ENCODE assay signal across 10 cellular contexts in the genomic region with DNA sequence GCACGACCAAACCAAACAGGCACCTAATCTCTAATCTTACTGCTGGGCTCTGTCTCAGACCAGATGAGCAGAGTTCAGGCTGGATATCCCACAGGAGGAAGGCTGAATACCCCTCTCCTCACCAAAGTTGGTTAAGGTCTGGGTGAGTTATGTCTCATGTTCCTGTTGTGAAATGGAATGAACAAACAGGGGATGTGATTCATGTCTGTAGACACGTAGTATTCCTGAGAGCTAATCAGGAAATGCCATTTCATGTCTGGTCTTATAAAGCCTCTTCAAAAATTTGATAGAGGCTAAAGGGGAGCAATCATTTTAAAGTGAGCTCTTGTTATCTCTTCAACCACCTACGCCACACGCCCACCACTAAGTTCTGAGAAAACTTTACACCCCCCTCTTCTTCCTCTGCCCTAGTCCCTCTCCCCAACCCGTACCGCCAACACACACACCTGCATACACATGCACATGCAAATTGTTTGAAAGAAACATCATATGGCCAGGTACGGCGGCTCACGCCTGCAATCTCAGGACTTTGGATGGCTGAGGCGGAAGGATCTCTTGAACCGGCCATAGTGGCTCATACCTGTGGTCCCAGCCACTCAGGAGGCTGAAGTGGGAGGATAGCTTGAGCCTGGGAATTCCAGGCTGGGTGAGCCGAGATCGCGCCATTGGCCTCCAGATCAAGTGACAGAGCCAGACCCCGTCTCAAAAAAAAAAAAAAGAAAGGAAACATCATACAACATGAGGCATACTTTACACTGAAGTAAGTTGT.
A peak's percentile ranks its signal among the peaks of the same experiment; 100 is the strongest.
DNase-seq lines count a peak whose midpoint lies in the region; ATAC-seq and TF ChIP-seq lines count a peak whose summit lies in the region.
"Had no signal": no experiment of that assay in that cellular context is flagged by ENCODE, and none has a peak within 500 bp of the region (broad histone marks: within the 10 kb centered on the region; RNA-seq: fewer than 3 reads in every experiment).

No MANE protein-coding gene starts in this region.

- H3K27me3 Mint-ChIP-seq in CD8-positive, alpha-beta memory T cell, result peaks cover 10 to 42% of the 10 kb centered on the region in 2 donors

- H3K4me3 ChIP-seq in PC-9 (peak overlapping the region; percentile 51), H7 (ENCODE audit: insufficient read depth, low read depth, low read length) (no peak overlapping the region)
- no peak overlapping the region for H3K4me3 ChIP-seq in CD8-positive, alpha-beta memory T cell (ENCODE audit: low read length)

- H3K27ac ChIP-seq in PC-9, result peak overlapping the region; percentile 97
- H3K27ac ChIP-seq in CD8-positive, alpha-beta memory T cell (ENCODE audit: low read depth, low read length), result no peak overlapping the region

- H3K27me3 ChIP-seq in PC-9 (ENCODE audit: insufficient read depth, low read depth) (no peaks in the 10 kb centered on the region), H7 (ENCODE audit: control insufficient read depth, insufficient read depth, low read length) (no peaks in the 10 kb centered on the region)
- H3K27me3 ChIP-seq in CD8-positive, alpha-beta memory T cell (ENCODE audit: insufficient read depth, low read length, poor library complexity, severe bottlenecking), result peaks cover 7% of the 10 kb centered on the region

- H3K36me3 ChIP-seq in PC-9 (ENCODE audit: low read depth), result no peaks in the 10 kb centered on the region
- no peaks in the 10 kb centered on the region for H3K36me3 ChIP-seq in H7 (replicated peaks; ENCODE audit: control insufficient read depth, insufficient read depth, low read length)
- H3K36me3 ChIP-seq in CD8-positive, alpha-beta memory T cell (ENCODE audit: insufficient read depth, low read length), result no peaks in the 10 kb centered on the region

- DNase-seq in GM03348 (ENCODE audit: low spot score), result peak; percentile 81
- peak; percentile 74 to 99 for DNase-seq in PC-9
- DNase-seq in erythroblast (lab: John Stamatoyannopoulos, UW), result peak; percentile 48 to 60
- DNase-seq in pulmonary artery endothelial cell (ENCODE audit: low read depth, low spot score), result peak; percentile 98
- no peak for DNase-seq in H7
- no peak for DNase-seq in AML-193 (lab: John Stamatoyannopoulos, UW)
- DNase-seq in CD8-positive, alpha-beta memory T cell, result no peak
- DNase-seq: effector CD8-positive, alpha-beta T cell had no signal

- peaks cover 55% of the 10 kb centered on the region for H3F3A ChIP-seq in PC-9 (ENCODE audit: insufficient read depth, low read depth)

- no peaks in the 10 kb centered on the region for H3K4me1 Mint-ChIP-seq in CD8-positive, alpha-beta memory T cell

- no peaks in the 10 kb centered on the region for H3K9me2 ChIP-seq in PC-9 (ENCODE audit: insufficient read depth)

- no peaks in the 10 kb centered on the region for H3K36me3 Mint-ChIP-seq in CD8-positive, alpha-beta memory T cell

- peaks cover 11% of the 10 kb centered on the region; the same call in 1 of the 2 replicates for H3K79me2 ChIP-seq in PC-9 (ENCODE audit: low read depth)

- H4K20me1 ChIP-seq in PC-9 (ENCODE audit: insufficient read depth), result no peaks in the 10 kb centered on the region

- BruUV-seq in PC-9 (replicated peaks; lab: Mats Ljungman, UMichigan), result TSS peak; percentile 64

- peak overlapping the region; percentile 78 for H3K4me2 ChIP-seq in PC-9

- H3K9me3 Mint-ChIP-seq in CD8-positive, alpha-beta memory T cell, result peaks cover 0 to 2% (median 0%) of the 10 kb centered on the region in 5 donors

- POLR2A ChIA-PET in PC-9 (lab: Charles Lee; ENCODE audit: unreplicated experiment), result interaction anchor here (0.6 to 1.9 kb wide), 15 partner anchors 12 to 343 kb away, joined by 3 to 25 read pairs (median 9); partner anchors contain the start of genes DNAJC21 and RAI14
- POLR2A ChIA-PET in CD8-positive, alpha-beta memory T cell (lab: Charles Lee), result no interaction called here

- intact Hi-C loops in PC-9 (cut with micrococcal nuclease; ENCODE audit: unreplicated experiment), result loop anchor here (1.0 to 5.0 kb wide), 6 partner anchors 23 to 331 kb away; partner anchors contain the start of genes BRIX1 and RAD1

- no peaks in the 10 kb centered on the region; the same call in 1 of the 2 replicates for H3K9me3 ChIP-seq in PC-9 (ENCODE audit: insufficient read depth, low read depth)
- H3K9me3 ChIP-seq in CD8-positive, alpha-beta memory T cell (ENCODE audit: low read length), result no peaks in the 10 kb centered on the region

- no peak overlapping the region for H3K4me3 Mint-ChIP-seq in CD8-positive, alpha-beta memory T cell
- H3K4me3 Mint-ChIP-seq: nephron had no signal

- H2AFZ ChIP-seq in PC-9, result 0 out of 2 replicates have a peak overlapping the region, but pooled peaks have one; percentile 18

- H3K4me1 ChIP-seq in PC-9 (replicated peaks; ENCODE audit: insufficient read depth), result peaks cover 76% of the 10 kb centered on the region
- H3K4me1 ChIP-seq in CD8-positive, alpha-beta memory T cell (ENCODE audit: insufficient read depth, low read length), result no peaks in the 10 kb centered on the region

- ATAC-seq in HG03378 (IDR thresholded peaks at IDR 0.05; ENCODE audit: unreplicated experiment), result no peak

- CTCF ChIA-PET in PC-9 (lab: Charles Lee), result interaction anchor here (0.6 to 1.6 kb wide), 6 partner anchors 12 to 312 kb away, joined by 3 to 11 read pairs (median 4); no protein-coding TSS in a partner anchor
- CTCF ChIA-PET in CD8-positive, alpha-beta memory T cell (lab: Charles Lee), result no interaction called here

- no peak for TF ChIP-seq CTCF in PC-9 (conservative IDR thresholded peaks at IDR 0.05)

- no peak for TF ChIP-seq POLR2A in erythroblast (IDR thresholded peaks at IDR 0.05; ENCODE audit: low read length)

- no peak overlapping the region for H3K27ac Mint-ChIP-seq in CD8-positive, alpha-beta memory T cell

Comparison
In these comparisons a context has a peak if more than half of its experiments do, and no peak if none do; other contexts are left out.
1. DNase-seq: peak in GM03348 (single experiment), PC-9 (2 of 2), erythroblast (2 of 2) and pulmonary artery endothelial cell (single experiment); none in H7 (single experiment), AML-193 (0 of 2) and CD8-positive, alpha-beta memory T cell (0 of 5).